Comparison of ENCODE assay signal across 21 cellular contexts in genomic region chr14:65348137-65348536, GRCh38.
DNase-seq lines count a peak whose midpoint lies in the region; ATAC-seq and TF ChIP-seq lines count a peak whose summit lies in the region.
"Had no signal": no experiment of that assay in that cellular context is flagged by ENCODE, and none has a peak within 500 bp of the region (broad histone marks: within the 10 kb centered on the region; RNA-seq: fewer than 3 reads in every experiment).

No MANE protein-coding gene starts in this region.

- POLR2A ChIA-PET in activated CD8-positive, alpha-beta T cell treated with anti-CD3 and anti-CD28 coated beads for 36 hours (lab: Charles Lee), result interaction anchor here (1.0 to 2.0 kb wide), 2 partner anchors 14 to 21 kb away, joined by 3 to 5 read pairs; no protein-coding TSS in a partner anchor

- H3K36me3 Mint-ChIP-seq in activated CD8-positive, alpha-beta memory T cell treated with anti-CD3 and anti-CD28 coated beads, Interleukin-2, amount 10 ng/mL, durations not matched to agents 7 days and 5 days, result peaks cover 47% of the 10 kb centered on the region
- peaks cover 32% of the 10 kb centered on the region for H3K36me3 Mint-ChIP-seq in activated CD8-positive, alpha-beta T cell treated with anti-CD3 and anti-CD28 coated beads for 36 hours (ENCODE audit: low read depth)
- H3K36me3 Mint-ChIP-seq: type B pancreatic cell had no signal

- H3K9me3 ChIP-seq in left lung (no peaks in the 10 kb centered on the region), stomach (no peaks in the 10 kb centered on the region)
- H3K9me3 ChIP-seq: BLaER1 had no signal

- H3K4me1 ChIP-seq in left lung (peaks cover 0 to 5% of the 10 kb centered on the region in 2 donors), stomach (peaks cover 0 to 12% (median 3%) of the 10 kb centered on the region in 4 donors)

- no peaks in the 10 kb centered on the region for H3K36me3 ChIP-seq in left lung
- H3K36me3 ChIP-seq in stomach, result no peaks in the 10 kb centered on the region
- H3K36me3 ChIP-seq: BLaER1 had no signal

- no peak for ATAC-seq in activated CD8-positive, alpha-beta memory T cell treated with anti-CD3 and anti-CD28 coated beads, Interleukin-2, amount 10 ng/mL, durations not matched to agents 7 days and 5 days
- no peak for ATAC-seq in activated CD8-positive, alpha-beta T cell treated with anti-CD3 and anti-CD28 coated beads for 36 hours
- ATAC-seq in left lung, result peak; percentile 65
- no peak for ATAC-seq in HG03135 (IDR thresholded peaks at IDR 0.05; ENCODE audit: unreplicated experiment)
- ATAC-seq in HG03025 (IDR thresholded peaks at IDR 0.05; ENCODE audit: low FRiP score, unreplicated experiment), result no peak
- ATAC-seq in HG02938 (IDR thresholded peaks at IDR 0.05; ENCODE audit: unreplicated experiment), result no peak

- H3K27ac Mint-ChIP-seq in activated CD8-positive, alpha-beta memory T cell treated with anti-CD3 and anti-CD28 coated beads, Interleukin-2, amount 10 ng/mL, durations not matched to agents 7 days and 5 days, result peak overlapping the region; percentile 48
- H3K27ac Mint-ChIP-seq in activated CD8-positive, alpha-beta T cell treated with anti-CD3 and anti-CD28 coated beads for 36 hours, result peak overlapping the region; percentile 57
- H3K27ac Mint-ChIP-seq: activated naive CD4-positive, alpha-beta T cell treated with anti-CD3 and anti-CD28 coated beads, Interleukin-2, amount 10 ng/mL, durations not matched to agents 7 days and 5 days; type B pancreatic cell had no signal

- intact Hi-C loops in activated CD8-positive, alpha-beta T cell treated with anti-CD3 and anti-CD28 coated beads for 36 hours (cut with micrococcal nuclease), result no loop called here
- intact Hi-C loops in left lung (cut with DNase I), result no loop called here
- intact Hi-C loops in stomach (cut with DNase I; ENCODE audit: low total_unique reads), result no loop called here

- no peaks in the 10 kb centered on the region for H3K9me3 Mint-ChIP-seq in activated CD8-positive, alpha-beta memory T cell treated with anti-CD3 and anti-CD28 coated beads, Interleukin-2, amount 10 ng/mL, durations not matched to agents 7 days and 5 days (ENCODE audit: low read depth)
- H3K9me3 Mint-ChIP-seq in activated CD8-positive, alpha-beta T cell treated with anti-CD3 and anti-CD28 coated beads for 36 hours, result no peaks in the 10 kb centered on the region
- H3K9me3 Mint-ChIP-seq: activated naive CD4-positive, alpha-beta T cell treated with anti-CD3 and anti-CD28 coated beads, Interleukin-2, amount 10 ng/mL, durations not matched to agents 7 days and 5 days; nephron progenitor cell; type B pancreatic cell had no signal

- H3K27ac ChIP-seq in left lung (no peak overlapping the region), stomach (no peak overlapping the region)
- H3K27ac ChIP-seq: BLaER1 had no signal

- TF ChIP-seq CTCF in activated CD8-positive, alpha-beta T cell treated with anti-CD3 and anti-CD28 coated beads for 36 hours (IDR thresholded peaks at IDR 0.05), result no peak
- TF ChIP-seq CTCF in left lung (IDR thresholded peaks at IDR 0.05) (no peak), stomach (IDR thresholded peaks at IDR 0.05) (no peak)

- no peaks in the 10 kb centered on the region for H3K27me3 ChIP-seq in left lung
- H3K27me3 ChIP-seq in stomach, result no peaks in the 10 kb centered on the region
- H3K27me3 ChIP-seq: BLaER1 had no signal

- no peak for TF ChIP-seq POLR2A in stomach (IDR thresholded peaks at IDR 0.05)

- CTCF ChIA-PET in activated CD8-positive, alpha-beta memory T cell treated with anti-CD3 and anti-CD28 coated beads, Interleukin-2, amount 10 ng/mL, durations not matched to agents 7 days and 5 days (lab: Charles Lee), result no interaction called here
- CTCF ChIA-PET in activated CD8-positive, alpha-beta T cell treated with anti-CD3 and anti-CD28 coated beads for 36 hours (lab: Charles Lee), result interaction anchor here (1.1 kb wide), 1 partner anchor 12 kb away, joined by 4 read pairs; no protein-coding TSS in a partner anchor

- DNase-seq in activated CD8-positive, alpha-beta memory T cell treated with anti-CD3 and anti-CD28 coated beads, Interleukin-2, amount 10 ng/mL, durations not matched to agents 7 days and 5 days, result no peak
- no peak for DNase-seq in activated CD8-positive, alpha-beta memory T cell treated with anti-CD3 and anti-CD28 coated beads, Interleukin-2, amount 50 U/mL, for 4 hours
- no peak for DNase-seq in activated CD8-positive, alpha-beta T cell treated with anti-CD3 and anti-CD28 coated beads for 36 hours
- DNase-seq in left lung (no peak), stomach (peak; percentile 43)
- DNase-seq: activated CD4-positive, alpha-beta T cell treated with anti-CD3 and anti-CD28 coated beads, Interleukin-2, amount 50 U/mL, for 1 hour; activated naive CD4-positive, alpha-beta T cell treated with anti-CD3 and anti-CD28 coated beads, Interleukin-2, amount 10 ng/mL, durations not matched to agents 7 days and 5 days; activated T-cell treated with anti-CD3 and anti-CD28 coated beads for 4 hours; Calu3; kidney glomerular epithelial cell; midbrain; NCI-H2171 treated with DMSO at 0.1 percent for 48 hours; NCI-H526; nephron progenitor cell; stimulated activated naive CD4-positive, alpha-beta T cell; SW 1271 had no signal

- H3K4me3 ChIP-seq in left lung (no peak overlapping the region), stomach (no peak overlapping the region)
- H3K4me3 ChIP-seq: BLaER1 had no signal

- no peak overlapping the region for H3K4me3 Mint-ChIP-seq in activated CD8-positive, alpha-beta memory T cell treated with anti-CD3 and anti-CD28 coated beads, Interleukin-2, amount 10 ng/mL, durations not matched to agents 7 days and 5 days
- H3K4me3 Mint-ChIP-seq in activated CD8-positive, alpha-beta T cell treated with anti-CD3 and anti-CD28 coated beads for 36 hours, result no peak overlapping the region
- H3K4me3 Mint-ChIP-seq: activated naive CD4-positive, alpha-beta T cell treated with anti-CD3 and anti-CD28 coated beads, Interleukin-2, amount 10 ng/mL, durations not matched to agents 7 days and 5 days; nephron progenitor cell; type B pancreatic cell had no signal

- H3K4me1 Mint-ChIP-seq in activated CD8-positive, alpha-beta memory T cell treated with anti-CD3 and anti-CD28 coated beads, Interleukin-2, amount 10 ng/mL, durations not matched to agents 7 days and 5 days, result peaks cover 44% of the 10 kb centered on the region
- H3K4me1 Mint-ChIP-seq in activated CD8-positive, alpha-beta T cell treated with anti-CD3 and anti-CD28 coated beads for 36 hours (ENCODE audit: low read depth), result peaks cover 22% of the 10 kb centered on the region
- H3K4me1 Mint-ChIP-seq: nephron progenitor cell had no signal

- H3K27me3 Mint-ChIP-seq in activated CD8-positive, alpha-beta memory T cell treated with anti-CD3 and anti-CD28 coated beads, Interleukin-2, amount 10 ng/mL, durations not matched to agents 7 days and 5 days, result no peaks in the 10 kb centered on the region
- H3K27me3 Mint-ChIP-seq in activated CD8-positive, alpha-beta T cell treated with anti-CD3 and anti-CD28 coated beads for 36 hours, result no peaks in the 10 kb centered on the region
- H3K27me3 Mint-ChIP-seq: activated naive CD4-positive, alpha-beta T cell treated with anti-CD3 and anti-CD28 coated beads, Interleukin-2, amount 10 ng/mL, durations not matched to agents 7 days and 5 days; type B pancreatic cell had no signal

- 57 to 70% (median 61%) methylated on average over 3 of the region's 3 CpGs for WGBS in stomach, 5 donors

- TF ChIP-seq EP300 in stomach (IDR thresholded peaks at IDR 0.05), result no peak
